Comparison of ENCODE assay signal across 30 cellular contexts in genomic region chr2:38279201-38279600, GRCh38.
DNase-seq lines count a peak whose midpoint lies in the region; ATAC-seq, FAIRE-seq and TF ChIP-seq lines count a peak whose summit lies in the region.
"Had no signal": no experiment of that assay in that cellular context is flagged by ENCODE, and none has a peak within 500 bp of the region (broad histone marks: within the 10 kb centered on the region; RNA-seq: fewer than 3 reads in every experiment).

No MANE protein-coding gene starts in this region.

- peak overlapping the region; percentile 78 for H2AK5ac ChIP-seq in mesenchymal stem cell (ENCODE audit: low read length, severe bottlenecking)

- H2AFZ ChIP-seq in Karpas-422 (ENCODE audit: low read length) (peak overlapping the region; percentile 33; the same call in 1 of the 2 replicates), GM12878 (ENCODE audit: control insufficient read depth, low read depth, low read length) (no peak overlapping the region), mesenchymal stem cell (ENCODE audit: low read depth, low read length) (no peak overlapping the region)

- no peak overlapping the region for H3K4me2 ChIP-seq in Karpas-422 (ENCODE audit: low read depth, low read length, poor library complexity, severe bottlenecking)
- no peak overlapping the region for H3K4me2 ChIP-seq in GM12878 (ENCODE audit: control insufficient read depth, insufficient read depth)
- no peak overlapping the region for H3K4me2 ChIP-seq in mesenchymal stem cell (ENCODE audit: low read length, poor library complexity, severe bottlenecking)
- H3K4me2 ChIP-seq: BLaER1 treated with 17β-estradiol and CSF1 and Interleukin-3, amounts not matched to agents 10 nM and 100 nM had no signal

- H3K9me2 ChIP-seq in Karpas-422 (replicated peaks; ENCODE audit: insufficient read depth, low read length): no peaks in the 10 kb centered on the region

- no peak overlapping the region for H2BK12ac ChIP-seq in mesenchymal stem cell (ENCODE audit: low read length in 2 of 2)

- H3K27ac ChIP-seq in Karpas-422 (ENCODE audit: low read length) (no peak overlapping the region), GM12878 (ENCODE audit: control insufficient read depth, insufficient read depth) (no peak overlapping the region), mesenchymal stem cell (ENCODE audit: low read length, poor library complexity, severe bottlenecking) (peak overlapping the region; percentile 58), brain microvascular endothelial cell (no peak overlapping the region), aorta (ENCODE audit: low read depth in 1 of 2, low read length in 2 of 2) (no peak overlapping the region)
- H3K27ac ChIP-seq: BLaER1 treated with 17β-estradiol and CSF1 and Interleukin-3, amounts not matched to agents 10 nM and 100 nM; body of pancreas; dorsolateral prefrontal cortex; heart left ventricle; pancreas; transverse colon had no signal

- no peak overlapping the region for H4K8ac ChIP-seq in mesenchymal stem cell (ENCODE audit: low read length)

- H3K27me3 ChIP-seq in Karpas-422 (ENCODE audit: low read length) (no peaks in the 10 kb centered on the region), GM12878 (replicated peaks in 1 of 2; ENCODE audit: control insufficient read depth in 2 of 2, insufficient read depth in 2 of 2, low read length in 1 of 2) (no peaks in the 10 kb centered on the region), mesenchymal stem cell (ENCODE audit: control insufficient read depth in 1 of 2, insufficient read depth in 1 of 2, low read length in 2 of 2) (peaks cover 0 to 2% of the 10 kb centered on the region in 2 experiments), brain microvascular endothelial cell (replicated peaks) (no peaks in the 10 kb centered on the region), aorta (ENCODE audit: control insufficient read depth in 1 of 2, insufficient read depth in 2 of 2, low read length in 1 of 2) (no peaks in the 10 kb centered on the region)
- H3K27me3 ChIP-seq: BLaER1 treated with 17β-estradiol and CSF1 and Interleukin-3, amounts not matched to agents 10 nM and 100 nM; body of pancreas; dorsolateral prefrontal cortex; pancreas; transverse colon had no signal

- H2BK120ac ChIP-seq in mesenchymal stem cell (ENCODE audit: low read depth, low read length): no peak overlapping the region

- no peak overlapping the region for H3K9ac ChIP-seq in Karpas-422 (ENCODE audit: low read length)
- no peak overlapping the region for H3K9ac ChIP-seq in GM12878 (ENCODE audit: control insufficient read depth, insufficient read depth, low read length)
- H3K9ac ChIP-seq in mesenchymal stem cell (ENCODE audit: low read length): no peak overlapping the region
- H3K9ac ChIP-seq: BLaER1 treated with 17β-estradiol and CSF1 and Interleukin-3, amounts not matched to agents 10 nM and 100 nM had no signal

- SMC1A ChIA-PET in GM12878 (lab: Charles Lee; ENCODE audit: uncharacterized antibody, unreplicated experiment): interaction anchor here (1.3 kb wide), 1 partner anchor 297 kb away, joined by 3 read pairs; no protein-coding TSS in a partner anchor

- RAD21 ChIA-PET in GM12878 (lab: Charles Lee; ENCODE audit: unreplicated experiment): interaction anchor here (1.1 kb wide), 1 partner anchor 94 kb away, joined by 3 read pairs; no protein-coding TSS in a partner anchor

- no peak for FAIRE-seq in GM12878 (lab: Jason Lieb, UNC)
- FAIRE-seq: pancreas, small intestine had no signal

- no peak overlapping the region for H3K23ac ChIP-seq in mesenchymal stem cell (ENCODE audit: low read length in 2 of 2)

- no peak overlapping the region for H3K14ac ChIP-seq in mesenchymal stem cell (ENCODE audit: low read length in 2 of 2)

- intact Hi-C loops in GM12878 (cut with micrococcal nuclease; ENCODE audit: unreplicated experiment): no loop called here
- intact Hi-C loops in aorta (cut with DNase I): loop anchor here in 1 of 2 donors (5.0 kb wide), 1 partner anchor 202 kb away; the partner anchor contains the start of gene CYP1B1

- TF ChIP-seq POLR2A in GM12878 (IDR thresholded peaks at IDR 0.05; ENCODE audit: low read depth, low read length): no peak

- H3K9me3 ChIP-seq in Karpas-422 (ENCODE audit: low read length): no peaks in the 10 kb centered on the region
- H3K9me3 ChIP-seq in GM12878 (replicated peaks; ENCODE audit: control insufficient read depth, insufficient read depth, low read length): no peaks in the 10 kb centered on the region; the same call in 2 of the 3 replicates
- H3K9me3 ChIP-seq in mesenchymal stem cell (ENCODE audit: control insufficient read depth, low read length): peaks cover 5% of the 10 kb centered on the region
- no peaks in the 10 kb centered on the region for H3K9me3 ChIP-seq in aorta (ENCODE audit: control insufficient read depth, low read length)
- H3K9me3 ChIP-seq: BLaER1 treated with 17β-estradiol and CSF1 and Interleukin-3, amounts not matched to agents 10 nM and 100 nM; body of pancreas; heart left ventricle; pancreas; transverse colon had no signal

- no peak for TF ChIP-seq RAD21 in GM12878 (IDR thresholded peaks at IDR 0.05; ENCODE audit: insufficient read depth, low read depth, low read length)

- H2BK5ac ChIP-seq in mesenchymal stem cell (ENCODE audit: low read depth, low read length, poor library complexity, severe bottlenecking): no peak overlapping the region

- no peak overlapping the region for H3K4me3 ChIP-seq in Karpas-422 (ENCODE audit: low read length)
- no peak overlapping the region for H3K4me3 ChIP-seq in GM12878
- H3K4me3 ChIP-seq in mesenchymal stem cell (ENCODE audit: insufficient read depth in 1 of 2, low read depth in 1 of 2, low read length in 2 of 2): no peak overlapping the region
- no peak overlapping the region for H3K4me3 ChIP-seq in brain microvascular endothelial cell (ENCODE audit: low read depth, low read length)
- H3K4me3 ChIP-seq in aorta (ENCODE audit: low read length in 2 of 2): no peak overlapping the region
- H3K4me3 ChIP-seq: BLaER1 treated with 17β-estradiol and CSF1 and Interleukin-3, amounts not matched to agents 10 nM and 100 nM; body of pancreas; dorsolateral prefrontal cortex; heart left ventricle; pancreas; transverse colon had no signal

- 17% methylated on average over 4 of the region's 4 CpGs for WGBS in GM12878 (ENCODE audit: insufficient coverage, insufficient replicate concordance, low lambda C conversion rate, missing lambda C conversion rate)
- WGBS in mesenchymal stem cell: 60% methylated on average over 4 of the region's 4 CpGs
- WGBS in aorta, 2 donors: 77 to 86% methylated on average over 4 of the region's 4 CpGs

- DNase-seq in EH (ENCODE audit: low read depth) (peak; percentile 19), Karpas-422 (peak; percentile 67), GM12878 (ENCODE audit: low read depth, low spot score) (no peak), mesenchymal stem cell (no peak), brain microvascular endothelial cell (no peak), aorta (no peak)
- DNase-seq: activated B cell treated with CpG ODN at 0.5 μM for 24 hours; activated CD8-positive, alpha-beta memory T cell treated with anti-CD3 and anti-CD28 coated beads, Interleukin-2, amount 10 ng/mL, durations not matched to agents 7 days and 5 days; activated naive CD4-positive, alpha-beta T cell; activated T-cell treated with anti-CD3 and anti-CD28 coated beads, Interleukin-2, amount 50 U/mL, for 48 hours; body of pancreas; DMS79; dorsolateral prefrontal cortex; HCEC 1CT; heart left ventricle; left colon; mammary epithelial cell; NCI-H1048; NCI-H1694 treated with DMSO at 0.1 percent for 48 hours; NCI-H524; pancreas; SIG-M5; small intestine; stimulated activated CD4-positive, alpha-beta T cell treated with anti-CD3 and anti-CD28 coated beads, Interleukin-1b, Interleukin-23, amount 100 ng/mL, for 48 hours; stimulated activated CD8-positive, alpha-beta memory T cell treated with anti-CD3 and anti-CD28 coated beads, Interleukin-4, amount 100 ng/mL, for 48 hours; transverse colon had no signal

- in situ Hi-C loops in GM12878 (cut with MboI): no loop called here
- in situ Hi-C loops in brain microvascular endothelial cell (cut with HindIII; ENCODE audit: low pct_ligation_motif_present, low sequenced_read_pairs): no loop called here

- H3K36me3 ChIP-seq in Karpas-422 (ENCODE audit: insufficient read depth, low read length): no peaks in the 10 kb centered on the region
- no peaks in the 10 kb centered on the region for H3K36me3 ChIP-seq in GM12878 (ENCODE audit: control insufficient read depth in 2 of 2, insufficient read depth in 2 of 2, low read length in 1 of 2)
- H3K36me3 ChIP-seq in mesenchymal stem cell (ENCODE audit: control insufficient read depth in 1 of 2, insufficient read depth in 2 of 2, low read depth in 1 of 2, low read length in 2 of 2): no peaks in the 10 kb centered on the region
- H3K36me3 ChIP-seq in brain microvascular endothelial cell (replicated peaks): no peaks in the 10 kb centered on the region
- H3K36me3 ChIP-seq in aorta (ENCODE audit: control insufficient read depth in 1 of 2, insufficient read depth in 2 of 2, low read length in 1 of 2): no peaks in the 10 kb centered on the region
- H3K36me3 ChIP-seq: BLaER1 treated with 17β-estradiol and CSF1 and Interleukin-3, amounts not matched to agents 10 nM and 100 nM; heart left ventricle; pancreas; transverse colon had no signal

- H4K91ac ChIP-seq in mesenchymal stem cell (ENCODE audit: low read length): no peak overlapping the region

- H2BK15ac ChIP-seq in mesenchymal stem cell (ENCODE audit: low read depth, poor library complexity, severe bottlenecking): no peak overlapping the region

- peaks cover 39% of the 10 kb centered on the region for H3K4me1 ChIP-seq in Karpas-422 (ENCODE audit: low read length)
- H3K4me1 ChIP-seq in GM12878 (ENCODE audit: control insufficient read depth, insufficient read depth, low read length): no peaks in the 10 kb centered on the region
- peaks cover 8% of the 10 kb centered on the region for H3K4me1 ChIP-seq in mesenchymal stem cell (ENCODE audit: control insufficient read depth, insufficient read depth, low read depth, low read length)
- H3K4me1 ChIP-seq in aorta (ENCODE audit: control insufficient read depth in 1 of 2, insufficient read depth in 2 of 2, low read length in 2 of 2): no peaks in the 10 kb centered on the region
- H3K4me1 ChIP-seq: BLaER1 treated with 17β-estradiol and CSF1 and Interleukin-3, amounts not matched to agents 10 nM and 100 nM; body of pancreas; pancreas had no signal

- BruUV-seq in GM12878 (replicated peaks; lab: Mats Ljungman, UMichigan): no TSS peak

- no peaks in the 10 kb centered on the region for H4K20me1 ChIP-seq in Karpas-422 (ENCODE audit: insufficient read depth, low read depth, low read length)
- no peaks in the 10 kb centered on the region for H4K20me1 ChIP-seq in GM12878 (ENCODE audit: control insufficient read depth, insufficient read depth)
- H4K20me1 ChIP-seq: BLaER1 treated with 17β-estradiol and CSF1 and Interleukin-3, amounts not matched to agents 10 nM and 100 nM had no signal

- CTCF ChIA-PET in GM12878 (lab: Yijun Ruan, JAX): interaction anchor here (1.4 kb wide), 1 partner anchor 229 kb away, joined by 13 read pairs; no protein-coding TSS in a partner anchor

- H3K18ac ChIP-seq in mesenchymal stem cell (ENCODE audit: low read depth in 1 of 2, low read length in 2 of 2): peak overlapping the region in 1 of 2 experiments; percentile 40

- no peaks in the 10 kb centered on the region for H3K79me1 ChIP-seq in mesenchymal stem cell (replicated peaks; ENCODE audit: low read length, poor library complexity, severe bottlenecking)

- TF ChIP-seq EP300 in GM12878 (IDR thresholded peaks at IDR 0.05; ENCODE audit: borderline replicate concordance in 1 of 2, control insufficient read depth in 1 of 2, low read depth in 2 of 2, low read length in 2 of 2): no peak

- H3K79me2 ChIP-seq in Karpas-422 (ENCODE audit: low read length): no peaks in the 10 kb centered on the region
- no peaks in the 10 kb centered on the region for H3K79me2 ChIP-seq in GM12878 (ENCODE audit: control insufficient read depth, insufficient read depth, low read length)

- ATAC-seq in GM12878: peak; percentile 34
- ATAC-seq in GM19452 (IDR thresholded peaks at IDR 0.05; ENCODE audit: unreplicated experiment): no peak
- ATAC-seq in GM21423 (IDR thresholded peaks at IDR 0.05; ENCODE audit: unreplicated experiment): no peak
- no peak for ATAC-seq in aorta (ENCODE audit: low FRiP score)
- ATAC-seq: activated CD8-positive, alpha-beta memory T cell treated with anti-CD3 and anti-CD28 coated beads, Interleukin-2, amount 10 ng/mL, durations not matched to agents 7 days and 5 days; body of pancreas; heart left ventricle; left colon; Panc1; pancreas had no signal

- no peak overlapping the region for H3K4ac ChIP-seq in mesenchymal stem cell (ENCODE audit: low read depth in 1 of 2, low read length in 2 of 2)

- no peak for TF ChIP-seq CTCF in GM12878 (IDR thresholded peaks at IDR 0.05 in 2 of 3, conservative IDR thresholded peaks at IDR 0.05 in 1 of 3; ENCODE audit: control insufficient read depth in 2 of 3, extremely low read depth in 1 of 3, insufficient read depth in 1 of 3, low read depth in 3 of 3, low read length in 3 of 3)
- no peak for TF ChIP-seq CTCF in brain microvascular endothelial cell (IDR thresholded peaks at IDR 0.05; ENCODE audit: low read depth, low read length, missing control alignments)

- POLR2A ChIA-PET in GM12878 (lab: Charles Lee): no interaction called here

Comparison
In these comparisons a context has a peak if more than half of its experiments do, and no peak if none do; other contexts are left out.
1. DNase-seq: peak in EH (single experiment) and Karpas-422 (single experiment); none in GM12878 (single experiment), mesenchymal stem cell (single experiment), brain microvascular endothelial cell (single experiment) and aorta (0 of 2).